8 cellular contexts compared by ENCODE assay signal in genomic region chr16:66899310-66899944, GRCh38. TPM values are rescaled to one million over a fixed set of nuclear protein-coding genes. Genes with fewer than 3 reads are reported as not detected.
DNase-seq lines count a peak whose midpoint lies in the region; TF ChIP-seq lines count a peak whose summit lies in the region.

No MANE protein-coding gene starts in this region.

- H3K4me2 ChIP-seq in hepatocyte (peak overlapping the region; percentile 26), Karpas-422 (ENCODE audit: low read depth, low read length, poor library complexity, severe bottlenecking) (no peak overlapping the region)

- H3K79me2 ChIP-seq in hepatocyte (no peaks in the 10 kb centered on the region), Karpas-422 (ENCODE audit: low read length) (no peaks in the 10 kb centered on the region)

- H3K36me3 ChIP-seq in adrenal gland (replicated peaks in 1 of 2): no peaks in the 10 kb centered on the region
- H3K36me3 ChIP-seq in hepatocyte (replicated peaks; ENCODE audit: insufficient read depth, low read depth): no peaks in the 10 kb centered on the region
- H3K36me3 ChIP-seq in Karpas-422 (ENCODE audit: insufficient read depth, low read length): no peaks in the 10 kb centered on the region

- DNase-seq in GM03348 (ENCODE audit: low spot score) (peak; percentile 44), adrenal gland (peak in 2 of 7 donors; percentile 41 to 49), hepatocyte (ENCODE audit: low spot score) (no peak), skeletal muscle cell (ENCODE audit: low read depth) (peak; percentile 41), glomerular visceral epithelial cell (ENCODE audit: extremely low spot score) (no peak), NCI-H187 treated with DMSO at 0.1 percent for 48 hours (lab: John Stamatoyannopoulos, UW) (no peak), ecto neural progenitor cell (ENCODE audit: low spot score) (no peak), Karpas-422 (no peak)

- no peak for TF ChIP-seq CTCF in adrenal gland (IDR thresholded peaks at IDR 0.05)
- TF ChIP-seq CTCF in hepatocyte (IDR thresholded peaks at IDR 0.05; ENCODE audit: poor library complexity): no peak

- H2AFZ ChIP-seq in hepatocyte (peak overlapping the region; percentile 2), Karpas-422 (ENCODE audit: low read length) (no peak overlapping the region)

- no peak overlapping the region for H3K9ac ChIP-seq in Karpas-422 (ENCODE audit: low read length)

- no peaks in the 10 kb centered on the region for H3K9me3 ChIP-seq in adrenal gland (replicated peaks in 1 of 3)
- H3K9me3 ChIP-seq in hepatocyte (ENCODE audit: low read depth): no peaks in the 10 kb centered on the region
- H3K9me3 ChIP-seq in Karpas-422 (ENCODE audit: low read length): no peaks in the 10 kb centered on the region

- H4K20me1 ChIP-seq in hepatocyte (ENCODE audit: insufficient read depth, poor library complexity, severe bottlenecking): no peaks in the 10 kb centered on the region
- H4K20me1 ChIP-seq in Karpas-422 (ENCODE audit: insufficient read depth, low read depth, low read length): peaks cover 7% of the 10 kb centered on the region; the same call in 1 of the 2 replicates

- no peaks in the 10 kb centered on the region for H3K27me3 ChIP-seq in adrenal gland
- H3K27me3 ChIP-seq in hepatocyte: no peaks in the 10 kb centered on the region
- H3K27me3 ChIP-seq in Karpas-422 (ENCODE audit: low read length): no peaks in the 10 kb centered on the region

- H3K27ac ChIP-seq in adrenal gland (peak overlapping the region; percentile 57 to 88 (median 78)), hepatocyte (peak overlapping the region; percentile 92), Karpas-422 (ENCODE audit: low read length) (no peak overlapping the region)

- H3K9me2 ChIP-seq in hepatocyte (replicated peaks; ENCODE audit: insufficient read depth) (no peaks in the 10 kb centered on the region), Karpas-422 (replicated peaks; ENCODE audit: insufficient read depth, low read length) (no peaks in the 10 kb centered on the region)

- no peak for TF ChIP-seq POLR2A in adrenal gland (IDR thresholded peaks at IDR 0.05)

- H3K4me1 ChIP-seq in adrenal gland (replicated peaks in 1 of 2) (peaks cover 20 to 29% of the 10 kb centered on the region in 2 donors), hepatocyte (ENCODE audit: insufficient read depth) (peaks cover 40% of the 10 kb centered on the region), Karpas-422 (ENCODE audit: low read length) (peaks cover 6% of the 10 kb centered on the region)

- intact Hi-C loops in adrenal gland (cut with DNase I): loop anchor here (5.0 kb wide), 2 partner anchors 33 to 43 kb away; partner anchors contain the start of gene CIAO2B (in 1 of the 2)

- WGBS in adrenal gland, 4 donors: 69 to 81% (median 77%) methylated on average over 4 to 6 of the region's 6 CpGs
- WGBS in hepatocyte (ENCODE audit: low lambda C conversion rate, missing lambda C conversion rate): 86% methylated on average over 6 of the region's 6 CpGs

- no peak overlapping the region for H3K4me3 ChIP-seq in adrenal gland
- H3K4me3 ChIP-seq in hepatocyte: no peak overlapping the region
- no peak overlapping the region for H3K4me3 ChIP-seq in skeletal muscle cell (ENCODE audit: low read depth, low read length)
- H3K4me3 ChIP-seq in Karpas-422 (ENCODE audit: low read length): no peak overlapping the region

RNA-seq across cellular contexts. Expression of gene PDP2, which starts 19.1 kb away (rescaled TPM):
- total RNA-seq in adrenal gland: 10 to 100 TPM in 7 of 8 donors, 1 to 10 TPM in 1; 3.6 to 27.8 (median 13.9) TPM
- polyA plus RNA-seq in adrenal gland: 10 to 100 TPM in 1 of 3 donors, 1 to 10 TPM in 2; 1.3 to 12.1 (median 2.7) TPM
- total RNA-seq in hepatocyte: 9.7 and 17.7 TPM in 2 replicates
- polyA plus RNA-seq in hepatocyte: 3.5 and 5.2 TPM in 2 replicates
- 7.7 and 11.7 TPM in 2 replicates for total RNA-seq in Karpas-422 (2014; rRNA removed; shearing (Covaris generic); ENCODE audit: low replicate concordance)

RNA-seq across cellular contexts. Expression of gene CDH16, which starts 19.3 kb away (rescaled TPM):
- total RNA-seq in adrenal gland (under 1 TPM in 1 of 8 donors, not detected in 7; 0.69 TPM), hepatocyte (2.9 and 3.2 TPM in 2 replicates)
- polyA plus RNA-seq in adrenal gland (not detected), hepatocyte (2.2 and 4.4 TPM in 2 replicates)
- not detected in 2 replicates for total RNA-seq in Karpas-422 (2014; rRNA removed; shearing (Covaris generic); ENCODE audit: low replicate concordance)

RNA-seq across cellular contexts. Expression of gene RRAD, which starts 25.9 kb away (rescaled TPM):
- total RNA-seq in adrenal gland (10 to 100 TPM in 5 of 8 donors, 1 to 10 TPM in 3; 6.3 to 46.1 (median 18.0) TPM), hepatocyte (8.2 and 8.8 TPM in 2 replicates)
- polyA plus RNA-seq in adrenal gland (10 to 100 TPM in 2 of 3 donors, under 1 TPM in 1; 0.66 to 52.5 (median 15.6) TPM), hepatocyte (16.3 and 27.6 TPM in 2 replicates)
- total RNA-seq in Karpas-422 (2014; rRNA removed; shearing (Covaris generic); ENCODE audit: low replicate concordance): not detected in 2 replicates

RNA-seq across cellular contexts. Expression of gene CIAO2B, which starts 34.8 kb away (rescaled TPM):
- 100 to 1,000 TPM in 2 of 8 donors, 10 to 100 TPM in 6; 80.7 to 177 (median 92.2) TPM for total RNA-seq in adrenal gland
- 100 to 1,000 TPM; 137 to 258 (median 141) TPM for polyA plus RNA-seq in adrenal gland
- 106 and 131 TPM in 2 replicates for total RNA-seq in hepatocyte
- 147 and 154 TPM in 2 replicates for polyA plus RNA-seq in hepatocyte
- 121 and 227 TPM in 2 replicates for total RNA-seq in Karpas-422 (2014; rRNA removed; shearing (Covaris generic); ENCODE audit: low replicate concordance)

RNA-seq across cellular contexts. Expression of gene CES2, which starts 35.9 kb away (rescaled TPM):
- total RNA-seq in adrenal gland: 100 to 1,000 TPM in 1 of 8 donors, 10 to 100 TPM in 7; 79.6 to 133 (median 90.5) TPM
- 100 to 1,000 TPM in 1 of 3 donors, 10 to 100 TPM in 2; 28.8 to 119 (median 57.8) TPM for polyA plus RNA-seq in adrenal gland
- 52.6 and 52.8 TPM in 2 replicates for total RNA-seq in hepatocyte
- 67.7 and 72.8 TPM in 2 replicates for polyA plus RNA-seq in hepatocyte
- 13.3 and 34.8 TPM in 2 replicates for total RNA-seq in Karpas-422 (2014; rRNA removed; shearing (Covaris generic); ENCODE audit: low replicate concordance)

Comparison
In these comparisons a context has a peak if more than half of its experiments do, and no peak if none do; other contexts are left out.
1. DNase-seq: peak in GM03348 (single experiment) and skeletal muscle cell (single experiment); none in hepatocyte (single experiment), glomerular visceral epithelial cell (single experiment), NCI-H187 treated with DMSO at 0.1 percent for 48 hours (single experiment), ecto neural progenitor cell (single experiment) and Karpas-422 (single experiment).